1 cellular context compared by ENCODE assay signal in the genomic region with DNA sequence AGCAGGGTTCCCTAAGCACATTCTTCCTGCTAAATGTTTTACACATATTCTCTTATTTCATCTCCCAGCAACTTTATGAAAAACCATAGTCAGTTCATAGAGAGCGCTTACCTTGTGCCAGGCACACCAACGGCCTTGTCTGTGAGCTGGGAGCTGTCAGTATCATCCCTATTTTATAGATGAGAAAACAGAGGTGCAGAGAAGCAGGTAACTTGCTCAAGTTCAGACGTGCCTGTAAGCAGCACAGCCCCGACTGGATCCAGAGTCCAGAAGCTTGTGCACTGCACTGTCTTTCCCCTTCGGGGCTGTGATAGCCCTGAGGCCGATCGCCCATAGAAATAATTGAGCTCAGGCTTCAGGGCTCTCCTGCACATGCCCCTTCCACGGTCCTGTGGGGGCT.
TF ChIP-seq lines count a peak whose summit lies in the region.

No MANE protein-coding gene starts in this region.

TF ChIP-seq in HepG2, 621 proteins besides CTCF, POLR2A, EP300 and RAD21 (continued from another document and continues in another):
- TF ChIP-seq, protein P1, sequence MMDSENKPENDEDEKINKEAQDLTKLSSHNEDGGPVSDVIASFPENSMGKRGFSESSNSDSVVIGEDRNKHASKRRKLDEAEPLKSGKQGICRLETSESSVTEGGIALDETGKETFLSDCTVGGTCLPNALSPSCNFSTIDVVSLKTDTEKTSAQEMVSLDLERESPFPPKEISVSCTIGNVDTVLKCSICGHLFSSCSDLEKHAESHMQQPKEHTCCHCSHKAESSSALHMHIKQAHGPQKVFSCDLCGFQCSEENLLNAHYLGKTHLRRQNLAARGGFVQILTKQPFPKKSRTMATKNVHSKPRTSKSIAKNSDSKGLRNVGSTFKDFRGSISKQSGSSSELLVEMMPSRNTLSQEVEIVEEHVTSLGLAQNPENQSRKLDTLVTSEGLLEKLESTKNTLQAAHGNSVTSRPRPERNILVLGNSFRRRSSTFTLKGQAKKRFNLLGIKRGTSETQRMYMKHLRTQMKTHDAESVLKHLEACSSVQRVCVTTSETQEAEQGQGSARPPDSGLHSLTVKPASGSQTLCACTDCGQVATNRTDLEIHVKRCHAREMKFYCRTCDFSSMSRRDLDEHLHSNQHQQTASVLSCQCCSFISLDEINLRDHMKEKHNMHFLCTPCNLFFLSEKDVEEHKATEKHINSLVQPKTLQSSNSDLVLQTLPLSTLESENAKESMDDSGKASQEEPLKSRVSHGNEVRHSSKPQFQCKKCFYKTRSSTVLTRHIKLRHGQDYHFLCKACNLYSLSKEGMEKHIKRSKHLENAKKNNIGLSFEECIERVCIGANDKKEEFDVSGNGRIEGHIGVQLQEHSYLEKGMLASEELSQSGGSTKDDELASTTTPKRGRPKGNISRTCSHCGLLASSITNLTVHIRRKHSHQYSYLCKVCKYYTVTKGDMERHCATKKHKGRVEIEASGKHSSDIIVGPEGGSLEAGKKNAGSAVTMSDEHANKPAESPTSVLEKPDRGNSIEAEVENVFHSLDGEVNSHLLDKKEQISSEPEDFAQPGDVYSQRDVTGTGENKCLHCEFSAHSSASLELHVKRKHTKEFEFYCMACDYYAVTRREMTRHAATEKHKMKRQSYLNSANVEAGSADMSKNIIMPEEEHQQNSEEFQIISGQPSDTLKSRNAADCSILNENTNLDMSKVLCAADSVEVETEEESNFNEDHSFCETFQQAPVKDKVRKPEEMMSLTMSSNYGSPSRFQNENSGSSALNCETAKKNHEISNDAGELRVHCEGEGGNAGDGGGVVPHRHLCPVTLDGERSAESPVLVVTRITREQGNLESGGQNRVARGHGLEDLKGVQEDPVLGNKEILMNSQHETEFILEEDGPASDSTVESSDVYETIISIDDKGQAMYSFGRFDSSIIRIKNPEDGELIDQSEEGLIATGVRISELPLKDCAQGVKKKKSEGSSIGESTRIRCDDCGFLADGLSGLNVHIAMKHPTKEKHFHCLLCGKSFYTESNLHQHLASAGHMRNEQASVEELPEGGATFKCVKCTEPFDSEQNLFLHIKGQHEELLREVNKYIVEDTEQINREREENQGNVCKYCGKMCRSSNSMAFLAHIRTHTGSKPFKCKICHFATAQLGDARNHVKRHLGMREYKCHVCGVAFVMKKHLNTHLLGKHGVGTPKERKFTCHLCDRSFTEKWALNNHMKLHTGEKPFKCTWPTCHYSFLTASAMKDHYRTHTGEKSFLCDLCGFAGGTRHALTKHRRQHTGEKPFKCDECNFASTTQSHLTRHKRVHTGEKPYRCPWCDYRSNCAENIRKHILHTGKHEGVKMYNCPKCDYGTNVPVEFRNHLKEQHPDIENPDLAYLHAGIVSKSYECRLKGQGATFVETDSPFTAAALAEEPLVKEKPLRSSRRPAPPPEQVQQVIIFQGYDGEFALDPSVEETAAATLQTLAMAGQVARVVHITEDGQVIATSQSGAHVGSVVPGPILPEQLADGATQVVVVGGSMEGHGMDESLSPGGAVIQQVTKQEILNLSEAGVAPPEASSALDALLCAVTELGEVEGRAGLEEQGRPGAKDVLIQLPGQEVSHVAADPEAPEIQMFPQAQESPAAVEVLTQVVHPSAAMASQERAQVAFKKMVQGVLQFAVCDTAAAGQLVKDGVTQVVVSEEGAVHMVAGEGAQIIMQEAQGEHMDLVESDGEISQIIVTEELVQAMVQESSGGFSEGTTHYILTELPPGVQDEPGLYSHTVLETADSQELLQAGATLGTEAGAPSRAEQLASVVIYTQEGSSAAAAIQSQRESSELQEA (CRISPR knock-in tag; IDR thresholded peaks at IDR 0.05; ENCODE audit: not compliant biosample characterization) = peak; percentile 19
- TF ChIP-seq KDM5B (CRISPR knock-in tag; IDR thresholded peaks at IDR 0.05; ENCODE audit: borderline replicate concordance) = 0 out of 2 replicates have a peak, but pooled peaks have one; percentile 23
- TF ChIP-seq TARDBP (CRISPR knock-in tag; IDR thresholded peaks at IDR 0.05) = no peak
- no peak for TF ChIP-seq ZSCAN25 (CRISPR knock-in tag; IDR thresholded peaks at IDR 0.05)
- TF ChIP-seq, protein P2, sequence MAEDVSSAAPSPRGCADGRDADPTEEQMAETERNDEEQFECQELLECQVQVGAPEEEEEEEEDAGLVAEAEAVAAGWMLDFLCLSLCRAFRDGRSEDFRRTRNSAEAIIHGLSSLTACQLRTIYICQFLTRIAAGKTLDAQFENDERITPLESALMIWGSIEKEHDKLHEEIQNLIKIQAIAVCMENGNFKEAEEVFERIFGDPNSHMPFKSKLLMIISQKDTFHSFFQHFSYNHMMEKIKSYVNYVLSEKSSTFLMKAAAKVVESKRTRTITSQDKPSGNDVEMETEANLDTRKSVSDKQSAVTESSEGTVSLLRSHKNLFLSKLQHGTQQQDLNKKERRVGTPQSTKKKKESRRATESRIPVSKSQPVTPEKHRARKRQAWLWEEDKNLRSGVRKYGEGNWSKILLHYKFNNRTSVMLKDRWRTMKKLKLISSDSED (CRISPR knock-in tag; IDR thresholded peaks at IDR 0.05) = no peak
- no peak for TF ChIP-seq RELA (CRISPR knock-in tag; IDR thresholded peaks at IDR 0.05)
- no peak for TF ChIP-seq ZNF331 (CRISPR knock-in tag; IDR thresholded peaks at IDR 0.05)
- TF ChIP-seq, protein P3, sequence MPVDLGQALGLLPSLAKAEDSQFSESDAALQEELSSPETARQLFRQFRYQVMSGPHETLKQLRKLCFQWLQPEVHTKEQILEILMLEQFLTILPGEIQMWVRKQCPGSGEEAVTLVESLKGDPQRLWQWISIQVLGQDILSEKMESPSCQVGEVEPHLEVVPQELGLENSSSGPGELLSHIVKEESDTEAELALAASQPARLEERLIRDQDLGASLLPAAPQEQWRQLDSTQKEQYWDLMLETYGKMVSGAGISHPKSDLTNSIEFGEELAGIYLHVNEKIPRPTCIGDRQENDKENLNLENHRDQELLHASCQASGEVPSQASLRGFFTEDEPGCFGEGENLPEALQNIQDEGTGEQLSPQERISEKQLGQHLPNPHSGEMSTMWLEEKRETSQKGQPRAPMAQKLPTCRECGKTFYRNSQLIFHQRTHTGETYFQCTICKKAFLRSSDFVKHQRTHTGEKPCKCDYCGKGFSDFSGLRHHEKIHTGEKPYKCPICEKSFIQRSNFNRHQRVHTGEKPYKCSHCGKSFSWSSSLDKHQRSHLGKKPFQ (CRISPR knock-in tag; IDR thresholded peaks at IDR 0.05; ENCODE audit: insufficient replicate concordance) = no peak
- TF ChIP-seq, protein P4, sequence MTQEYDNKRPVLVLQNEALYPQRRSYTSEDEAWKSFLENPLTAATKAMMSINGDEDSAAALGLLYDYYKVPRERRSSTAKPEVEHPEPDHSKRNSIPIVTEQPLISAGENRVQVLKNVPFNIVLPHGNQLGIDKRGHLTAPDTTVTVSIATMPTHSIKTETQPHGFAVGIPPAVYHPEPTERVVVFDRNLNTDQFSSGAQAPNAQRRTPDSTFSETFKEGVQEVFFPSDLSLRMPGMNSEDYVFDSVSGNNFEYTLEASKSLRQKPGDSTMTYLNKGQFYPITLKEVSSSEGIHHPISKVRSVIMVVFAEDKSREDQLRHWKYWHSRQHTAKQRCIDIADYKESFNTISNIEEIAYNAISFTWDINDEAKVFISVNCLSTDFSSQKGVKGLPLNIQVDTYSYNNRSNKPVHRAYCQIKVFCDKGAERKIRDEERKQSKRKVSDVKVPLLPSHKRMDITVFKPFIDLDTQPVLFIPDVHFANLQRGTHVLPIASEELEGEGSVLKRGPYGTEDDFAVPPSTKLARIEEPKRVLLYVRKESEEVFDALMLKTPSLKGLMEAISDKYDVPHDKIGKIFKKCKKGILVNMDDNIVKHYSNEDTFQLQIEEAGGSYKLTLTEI (CRISPR knock-in tag; conservative IDR thresholded peaks at IDR 0.05) = no peak
- TF ChIP-seq, protein P5, sequence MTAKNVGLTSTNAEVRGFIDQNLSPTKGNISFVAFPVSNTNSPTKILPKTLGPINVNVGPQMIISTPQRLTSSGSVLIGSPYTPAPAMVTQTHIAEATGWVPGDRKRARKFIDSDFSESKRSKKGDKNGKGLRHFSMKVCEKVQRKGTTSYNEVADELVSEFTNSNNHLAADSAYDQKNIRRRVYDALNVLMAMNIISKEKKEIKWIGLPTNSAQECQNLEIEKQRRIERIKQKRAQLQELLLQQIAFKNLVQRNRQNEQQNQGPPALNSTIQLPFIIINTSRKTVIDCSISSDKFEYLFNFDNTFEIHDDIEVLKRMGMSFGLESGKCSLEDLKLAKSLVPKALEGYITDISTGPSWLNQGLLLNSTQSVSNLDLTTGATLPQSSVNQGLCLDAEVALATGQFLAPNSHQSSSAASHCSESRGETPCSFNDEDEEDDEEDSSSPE (CRISPR knock-in tag; IDR thresholded peaks at IDR 0.05) = peak; percentile 28; the same call in 1 of the 2 replicates
- TF ChIP-seq FOXK1 (CRISPR knock-in tag; IDR thresholded peaks at IDR 0.05; ENCODE audit: borderline replicate concordance, low read depth) = 0 out of 2 replicates have a peak, but pooled peaks have one; percentile 24
- TF ChIP-seq, protein P6, sequence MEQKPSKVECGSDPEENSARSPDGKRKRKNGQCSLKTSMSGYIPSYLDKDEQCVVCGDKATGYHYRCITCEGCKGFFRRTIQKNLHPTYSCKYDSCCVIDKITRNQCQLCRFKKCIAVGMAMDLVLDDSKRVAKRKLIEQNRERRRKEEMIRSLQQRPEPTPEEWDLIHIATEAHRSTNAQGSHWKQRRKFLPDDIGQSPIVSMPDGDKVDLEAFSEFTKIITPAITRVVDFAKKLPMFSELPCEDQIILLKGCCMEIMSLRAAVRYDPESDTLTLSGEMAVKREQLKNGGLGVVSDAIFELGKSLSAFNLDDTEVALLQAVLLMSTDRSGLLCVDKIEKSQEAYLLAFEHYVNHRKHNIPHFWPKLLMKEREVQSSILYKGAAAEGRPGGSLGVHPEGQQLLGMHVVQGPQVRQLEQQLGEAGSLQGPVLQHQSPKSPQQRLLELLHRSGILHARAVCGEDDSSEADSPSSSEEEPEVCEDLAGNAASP (CRISPR knock-in tag; IDR thresholded peaks at IDR 0.05; ENCODE audit: borderline replicate concordance) = no peak
- no peak for TF ChIP-seq RAD51 (IDR thresholded peaks at IDR 0.05; ENCODE audit: borderline replicate concordance)
- TF ChIP-seq NCOA2 (CRISPR knock-in tag; IDR thresholded peaks at IDR 0.05) = no peak
- TF ChIP-seq, protein P7, sequence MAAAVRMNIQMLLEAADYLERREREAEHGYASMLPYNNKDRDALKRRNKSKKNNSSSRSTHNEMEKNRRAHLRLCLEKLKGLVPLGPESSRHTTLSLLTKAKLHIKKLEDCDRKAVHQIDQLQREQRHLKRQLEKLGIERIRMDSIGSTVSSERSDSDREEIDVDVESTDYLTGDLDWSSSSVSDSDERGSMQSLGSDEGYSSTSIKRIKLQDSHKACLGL (CRISPR knock-in tag; IDR thresholded peaks at IDR 0.05) = no peak
- TF ChIP-seq PHF21A (CRISPR knock-in tag; IDR thresholded peaks at IDR 0.05) = 0 out of 2 replicates have a peak, but pooled peaks have one; percentile 36
- no peak for TF ChIP-seq EZH2 (conservative IDR thresholded peaks at IDR 0.05; ENCODE audit: low read depth, low read length)
- TF ChIP-seq, protein P8, sequence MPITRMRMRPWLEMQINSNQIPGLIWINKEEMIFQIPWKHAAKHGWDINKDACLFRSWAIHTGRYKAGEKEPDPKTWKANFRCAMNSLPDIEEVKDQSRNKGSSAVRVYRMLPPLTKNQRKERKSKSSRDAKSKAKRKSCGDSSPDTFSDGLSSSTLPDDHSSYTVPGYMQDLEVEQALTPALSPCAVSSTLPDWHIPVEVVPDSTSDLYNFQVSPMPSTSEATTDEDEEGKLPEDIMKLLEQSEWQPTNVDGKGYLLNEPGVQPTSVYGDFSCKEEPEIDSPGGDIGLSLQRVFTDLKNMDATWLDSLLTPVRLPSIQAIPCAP (CRISPR knock-in tag; IDR thresholded peaks at IDR 0.05; ENCODE audit: low read depth) = no peak
- TF ChIP-seq ZNF501 (CRISPR knock-in tag; IDR thresholded peaks at IDR 0.05) = peak; percentile 14; the same call in 1 of the 2 replicates
- TF ChIP-seq, protein P9, sequence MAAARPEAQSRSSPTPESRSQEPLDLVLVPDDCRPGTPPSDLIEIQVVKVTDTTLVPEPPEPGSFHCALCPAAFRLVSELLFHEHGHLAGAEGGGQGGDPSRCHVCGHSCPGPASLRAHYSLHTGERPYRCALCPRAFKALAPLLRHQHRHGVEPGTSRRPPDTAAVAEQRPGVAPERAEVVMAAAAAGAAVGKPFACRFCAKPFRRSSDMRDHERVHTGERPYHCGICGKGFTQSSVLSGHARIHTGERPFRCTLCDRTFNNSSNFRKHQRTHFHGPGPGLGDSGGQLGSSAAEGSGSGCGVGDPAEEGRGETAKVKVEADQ (CRISPR knock-in tag; IDR thresholded peaks at IDR 0.05; ENCODE audit: borderline replicate concordance) = peak; percentile 51; the same call in 1 of the 2 replicates
- no peak for TF ChIP-seq NFKB2 (CRISPR knock-in tag; IDR thresholded peaks at IDR 0.05; ENCODE audit: borderline replicate concordance)
- TF ChIP-seq TEAD3 (CRISPR knock-in tag; optimal IDR thresholded peaks at IDR 0.05; ENCODE audit: borderline replicate concordance) = no peak
- TF ChIP-seq, protein P10, sequence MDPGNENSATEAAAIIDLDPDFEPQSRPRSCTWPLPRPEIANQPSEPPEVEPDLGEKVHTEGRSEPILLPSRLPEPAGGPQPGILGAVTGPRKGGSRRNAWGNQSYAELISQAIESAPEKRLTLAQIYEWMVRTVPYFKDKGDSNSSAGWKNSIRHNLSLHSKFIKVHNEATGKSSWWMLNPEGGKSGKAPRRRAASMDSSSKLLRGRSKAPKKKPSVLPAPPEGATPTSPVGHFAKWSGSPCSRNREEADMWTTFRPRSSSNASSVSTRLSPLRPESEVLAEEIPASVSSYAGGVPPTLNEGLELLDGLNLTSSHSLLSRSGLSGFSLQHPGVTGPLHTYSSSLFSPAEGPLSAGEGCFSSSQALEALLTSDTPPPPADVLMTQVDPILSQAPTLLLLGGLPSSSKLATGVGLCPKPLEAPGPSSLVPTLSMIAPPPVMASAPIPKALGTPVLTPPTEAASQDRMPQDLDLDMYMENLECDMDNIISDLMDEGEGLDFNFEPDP (CRISPR knock-in tag; conservative IDR thresholded peaks at IDR 0.05) = no peak
- TF ChIP-seq ARNT2 (CRISPR knock-in tag; IDR thresholded peaks at IDR 0.05; ENCODE audit: low read depth) = 0 out of 2 replicates have a peak, but pooled peaks have one; percentile 22
- TF ChIP-seq, protein P11, sequence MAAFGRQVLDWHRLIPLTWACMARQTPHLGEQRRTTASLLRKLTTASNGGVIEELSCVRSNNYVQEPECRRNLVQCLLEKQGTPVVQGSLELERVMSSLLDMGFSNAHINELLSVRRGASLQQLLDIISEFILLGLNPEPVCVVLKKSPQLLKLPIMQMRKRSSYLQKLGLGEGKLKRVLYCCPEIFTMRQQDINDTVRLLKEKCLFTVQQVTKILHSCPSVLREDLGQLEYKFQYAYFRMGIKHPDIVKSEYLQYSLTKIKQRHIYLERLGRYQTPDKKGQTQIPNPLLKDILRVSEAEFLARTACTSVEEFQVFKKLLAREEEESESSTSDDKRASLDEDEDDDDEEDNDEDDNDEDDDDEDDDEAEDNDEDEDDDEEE (CRISPR knock-in tag; IDR thresholded peaks at IDR 0.05) = no peak
- TF ChIP-seq, protein P12, sequence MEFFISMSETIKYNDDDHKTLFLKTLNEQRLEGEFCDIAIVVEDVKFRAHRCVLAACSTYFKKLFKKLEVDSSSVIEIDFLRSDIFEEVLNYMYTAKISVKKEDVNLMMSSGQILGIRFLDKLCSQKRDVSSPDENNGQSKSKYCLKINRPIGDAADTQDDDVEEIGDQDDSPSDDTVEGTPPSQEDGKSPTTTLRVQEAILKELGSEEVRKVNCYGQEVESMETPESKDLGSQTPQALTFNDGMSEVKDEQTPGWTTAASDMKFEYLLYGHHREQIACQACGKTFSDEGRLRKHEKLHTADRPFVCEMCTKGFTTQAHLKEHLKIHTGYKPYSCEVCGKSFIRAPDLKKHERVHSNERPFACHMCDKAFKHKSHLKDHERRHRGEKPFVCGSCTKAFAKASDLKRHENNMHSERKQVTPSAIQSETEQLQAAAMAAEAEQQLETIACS (CRISPR knock-in tag; IDR thresholded peaks at IDR 0.05) = no peak
- TF ChIP-seq ZNF782 (CRISPR knock-in tag; IDR thresholded peaks at IDR 0.05; ENCODE audit: borderline replicate concordance) = 0 out of 2 replicates have a peak, but pooled peaks have one; percentile 44
- TF ChIP-seq PHF5A (CRISPR knock-in tag; IDR thresholded peaks at IDR 0.05; ENCODE audit: low read depth, unreplicated experiment) = no peak
- no peak for TF ChIP-seq NR2F2 (IDR thresholded peaks at IDR 0.05; ENCODE audit: borderline replicate concordance, low read depth)
- TF ChIP-seq ZNF577 (CRISPR knock-in tag; IDR thresholded peaks at IDR 0.05; ENCODE audit: borderline replicate concordance, low read depth) = no peak
- 0 out of 2 replicates have a peak, but pooled peaks have one; percentile 46 for TF ChIP-seq MYNN (CRISPR knock-in tag; IDR thresholded peaks at IDR 0.05; ENCODE audit: low read depth)
